ENCODE assay signal across 24 cellular contexts in the genomic region with DNA sequence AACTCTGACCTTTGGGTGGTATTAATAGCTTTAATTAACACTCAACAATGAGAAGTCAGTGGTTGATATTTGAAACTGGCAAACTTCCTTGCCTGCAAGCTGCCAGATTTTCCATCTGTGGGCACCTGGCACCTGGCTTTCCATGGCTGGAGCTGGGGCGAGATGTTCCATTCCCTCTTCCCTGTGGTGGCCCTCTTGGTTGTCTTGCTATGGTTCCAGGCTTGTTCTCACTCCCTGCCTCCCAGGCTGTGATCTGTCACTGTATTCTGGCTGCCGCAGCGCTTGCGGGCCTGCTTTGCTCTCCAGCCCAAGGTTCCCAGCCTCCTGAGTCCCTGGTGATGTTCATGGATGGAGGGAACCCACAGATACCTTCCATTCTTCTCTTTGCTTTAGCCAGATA.
"Had no signal": no experiment of that assay in that cellular context is flagged by ENCODE, and none has a peak within 500 bp of the region (broad histone marks: within the 10 kb centered on the region; RNA-seq: fewer than 3 reads in every experiment).

No MANE protein-coding gene starts in this region.

- H3K9me3 ChIP-seq: colonic mucosa, esophagus muscularis mucosa, gastroesophageal sphincter, heart right ventricle, left lung, mucosa of descending colon, prostate gland, sigmoid colon, stomach, thyroid gland had no signal

- H3K36me3 ChIP-seq: colonic mucosa, esophagus muscularis mucosa, gastroesophageal sphincter, heart right ventricle, left lung, prostate gland, sigmoid colon, stomach, thyroid gland had no signal

- H3K4me1 ChIP-seq: colonic mucosa, esophagus muscularis mucosa, foreskin keratinocyte, gastroesophageal sphincter, heart right ventricle, left lung, prostate gland, sigmoid colon, stomach, thyroid gland had no signal

- H3K27ac ChIP-seq: colonic mucosa, esophagus muscularis mucosa, foreskin keratinocyte, gastroesophageal sphincter, heart right ventricle, left lung, prostate gland, sigmoid colon, stomach, thyroid gland had no signal

- ATAC-seq: foreskin keratinocyte; gastroesophageal sphincter; heart right ventricle; left cardiac atrium; left lung; mucosa of descending colon; natural killer cell treated with Interleukin-12 subunit alpha and Interleukin-12 subunit beta and Interleukin-15 and Interleukin-18, amount 100 ng/mL, for 72 hours; right cardiac atrium; stimulated activated effector memory CD8-positive, alpha-beta T cell treated with anti-CD3 and anti-CD28 coated beads, Interleukin-12 subunit alpha, Interleukin-12 subunit beta, amount 100 ng/mL, for 72 hours had no signal

- H3K27me3 ChIP-seq: colonic mucosa, esophagus muscularis mucosa, foreskin keratinocyte, gastroesophageal sphincter, left lung, sigmoid colon, stomach, thyroid gland had no signal

- DNase-seq: colonic mucosa; dermis blood vessel endothelial cell; effector memory CD4-positive, alpha-beta T cell; foreskin keratinocyte; heart right ventricle; hippocampal formation; left cardiac atrium; left lung; mesenchymal stem cell; mucosa of descending colon; naive B cell; right cardiac atrium; sigmoid colon; stimulated activated CD4-positive, alpha-beta T cell treated with anti-CD3 and anti-CD28 coated beads, Interleukin-2, amount 100 ng/mL, for 24 hours; stimulated activated CD4-positive, alpha-beta T cell treated with anti-CD3 and anti-CD28 coated beads, Interleukin-4, amount 100 ng/mL, for 24 hours; stimulated activated naive CD4-positive, alpha-beta T cell treated with Interleukin-2 at 50 U/mL for 16 hours; stomach; thyroid gland; trophoblast cell had no signal

- H3K4me3 ChIP-seq: colonic mucosa, esophagus muscularis mucosa, gastroesophageal sphincter, heart right ventricle, left lung, mucosa of descending colon, prostate gland, sigmoid colon, stomach, thyroid gland had no signal
